ENCODE assay signal across 19 cellular contexts in genomic region chr12:75631809-75632208, GRCh38.
"Had no signal": no experiment of that assay in that cellular context is flagged by ENCODE, and none has a peak within 500 bp of the region (broad histone marks: within the 10 kb centered on the region; RNA-seq: fewer than 3 reads in every experiment).

No MANE protein-coding gene starts in this region.

- H3K27ac Mint-ChIP-seq: activated CD4-positive, alpha-beta T cell treated with anti-CD3 and anti-CD28 coated beads for 36 hours; activated naive CD8-positive, alpha-beta T cell treated with anti-CD3 and anti-CD28 coated beads for 36 hours; mesothelial cell of epicardium; natural killer cell treated with Interleukin-12 subunit alpha and Interleukin-12 subunit beta and Interleukin-15 and Interleukin-18, amount 100 ng/mL, for 72 hours had no signal

- H3K36me3 Mint-ChIP-seq: activated naive CD8-positive, alpha-beta T cell treated with anti-CD3 and anti-CD28 coated beads for 36 hours; natural killer cell treated with Interleukin-12 subunit alpha and Interleukin-12 subunit beta and Interleukin-15 and Interleukin-18, amount 100 ng/mL, for 72 hours had no signal

- DNase-seq: activated CD4-positive, alpha-beta T cell treated with anti-CD3 and anti-CD28 coated beads for 36 hours; activated CD4-positive, alpha-beta T cell treated with anti-CD3 and anti-CD28 coated beads, Interleukin-2, amount 50 U/mL, for 48 hours; activated naive CD4-positive, alpha-beta T cell; activated naive CD8-positive, alpha-beta T cell treated with anti-CD3 and anti-CD28 coated beads for 36 hours; amniotic stem cell; effector memory CD4-positive, alpha-beta T cell; foreskin keratinocyte; hypothalamus; nucleus accumbens; posterior cingulate gyrus; stimulated activated naive CD8-positive, alpha-beta T cell treated with anti-CD3 and anti-CD28 coated beads, Interleukin-15, Interleukin-2, amounts not matched to agents 100 U/mL and 50 U/mL, for 24 hours; substantia nigra had no signal

- ATAC-seq: activated CD4-positive, alpha-beta T cell treated with anti-CD3 and anti-CD28 coated beads for 36 hours; foreskin keratinocyte; natural killer cell treated with Interleukin-12 subunit alpha and Interleukin-12 subunit beta and Interleukin-15 and Interleukin-18, amount 100 ng/mL, for 72 hours; stimulated activated naive CD8-positive, alpha-beta T cell treated with anti-CD3 and anti-CD28 coated beads, Interleukin-15, Interleukin-2, amounts not matched to agents 100 U/mL and 50 U/mL, for 24 hours had no signal

- H3K4me3 ChIP-seq: lung, tibial nerve had no signal

- H3K4me1 ChIP-seq: foreskin keratinocyte had no signal

- H3K36me3 ChIP-seq: tibial nerve had no signal

- H3K4me3 Mint-ChIP-seq: activated CD4-positive, alpha-beta T cell treated with anti-CD3 and anti-CD28 coated beads for 36 hours; activated naive CD8-positive, alpha-beta T cell treated with anti-CD3 and anti-CD28 coated beads for 36 hours; mesothelial cell of epicardium; natural killer cell treated with Interleukin-12 subunit alpha and Interleukin-12 subunit beta and Interleukin-15 and Interleukin-18, amount 100 ng/mL, for 72 hours; WTC11 had no signal

- H3K27ac ChIP-seq: foreskin keratinocyte, tibial nerve had no signal

- H3K27me3 ChIP-seq: foreskin keratinocyte, tibial nerve had no signal

- H3K9me3 Mint-ChIP-seq: natural killer cell treated with Interleukin-12 subunit alpha and Interleukin-12 subunit beta and Interleukin-15 and Interleukin-18, amount 100 ng/mL, for 72 hours had no signal

- FAIRE-seq: keratinocyte, urothelium cell line had no signal
